Comparison of ENCODE assay signal across 15 cellular contexts in the genomic region with DNA sequence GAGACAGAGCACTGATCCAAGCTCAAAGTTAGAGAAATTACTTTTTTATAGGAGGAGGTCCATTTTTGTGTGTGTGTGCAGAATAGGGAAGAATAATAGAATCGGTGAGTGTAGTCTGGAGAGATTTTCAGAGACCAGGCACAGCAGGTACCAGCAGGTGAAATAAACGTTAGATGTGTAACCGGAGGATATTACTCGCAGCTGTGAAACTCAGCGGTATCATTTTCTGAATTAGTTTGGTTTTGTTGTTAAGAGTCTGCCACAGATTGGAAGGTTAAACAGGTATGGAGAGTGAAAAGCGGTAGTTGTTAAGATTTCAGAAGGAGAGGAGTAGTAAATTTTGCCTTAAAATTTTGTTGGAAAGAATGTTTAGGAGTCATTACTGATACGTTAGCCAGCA.
DNase-seq lines count a peak whose midpoint lies in the region; ATAC-seq and TF ChIP-seq lines count a peak whose summit lies in the region.
"Had no signal": no experiment of that assay in that cellular context is flagged by ENCODE, and none has a peak within 500 bp of the region (broad histone marks: within the 10 kb centered on the region; RNA-seq: fewer than 3 reads in every experiment).

No MANE protein-coding gene starts in this region.

- no peaks in the 10 kb centered on the region for H3K9me3 ChIP-seq in cardiac muscle cell (ENCODE audit: low read depth)
- no peaks in the 10 kb centered on the region for H3K9me3 ChIP-seq in right atrium auricular region
- no peaks in the 10 kb centered on the region for H3K9me3 ChIP-seq in mesenchymal stem cell (ENCODE audit: control insufficient read depth, low read length)
- H3K9me3 ChIP-seq: heart left ventricle, SJSA1, tibial nerve had no signal

- H3K36me3 Mint-ChIP-seq in activated CD8-positive, alpha-beta T cell treated with anti-CD3 and anti-CD28 coated beads, Interleukin-2, amount 10 ng/mL, durations not matched to agents 7 days and 5 days (ENCODE audit: low read depth) = peaks cover 92% of the 10 kb centered on the region
- H3K36me3 Mint-ChIP-seq in immature natural killer cell (peaks cover 34 to 71% (median 61%) of the 10 kb centered on the region in 3 donors), type B pancreatic cell (peaks cover 65% of the 10 kb centered on the region)

- H2BK15ac ChIP-seq in mesenchymal stem cell (ENCODE audit: low read depth, poor library complexity, severe bottlenecking) = no peak overlapping the region

- no peak overlapping the region for H2BK12ac ChIP-seq in mesenchymal stem cell (ENCODE audit: low read length in 2 of 2)

- no peaks in the 10 kb centered on the region for H3K9me3 Mint-ChIP-seq in activated CD8-positive, alpha-beta T cell treated with anti-CD3 and anti-CD28 coated beads, Interleukin-2, amount 10 ng/mL, durations not matched to agents 7 days and 5 days (ENCODE audit: insufficient read depth)
- H3K9me3 Mint-ChIP-seq in immature natural killer cell (no peaks in the 10 kb centered on the region), type B pancreatic cell (no peaks in the 10 kb centered on the region)

- H3K9ac ChIP-seq in mesenchymal stem cell (ENCODE audit: low read length) = no peak overlapping the region

- no peak overlapping the region for H3K4me3 Mint-ChIP-seq in activated CD8-positive, alpha-beta T cell treated with anti-CD3 and anti-CD28 coated beads, Interleukin-2, amount 10 ng/mL, durations not matched to agents 7 days and 5 days
- H3K4me3 Mint-ChIP-seq in immature natural killer cell = no peak overlapping the region
- no peak overlapping the region for H3K4me3 Mint-ChIP-seq in type B pancreatic cell

- H3K4me1 ChIP-seq in cardiac muscle cell (ENCODE audit: low read depth) = peaks cover 2% of the 10 kb centered on the region
- H3K4me1 ChIP-seq in right atrium auricular region = no peaks in the 10 kb centered on the region
- H3K4me1 ChIP-seq in mesenchymal stem cell (ENCODE audit: control insufficient read depth, insufficient read depth, low read depth, low read length) = no peaks in the 10 kb centered on the region
- H3K4me1 ChIP-seq: SJSA1, tibial nerve had no signal

- H3K27ac Mint-ChIP-seq in activated CD8-positive, alpha-beta T cell treated with anti-CD3 and anti-CD28 coated beads, Interleukin-2, amount 10 ng/mL, durations not matched to agents 7 days and 5 days = peak overlapping the region; percentile 0
- H3K27ac Mint-ChIP-seq in immature natural killer cell (peak overlapping the region; percentile 0 to 55 (median 24)), type B pancreatic cell (peak overlapping the region; percentile 2)

- CTCF ChIA-PET in activated CD8-positive, alpha-beta T cell treated with anti-CD3 and anti-CD28 coated beads, Interleukin-2, amount 10 ng/mL, durations not matched to agents 7 days and 5 days (lab: Charles Lee) = interaction anchor here (1.3 to 1.9 kb wide), 3 partner anchors 11 to 222 kb away, joined by 4 to 11 read pairs (median 5); no protein-coding TSS in a partner anchor

- H2BK120ac ChIP-seq in mesenchymal stem cell (ENCODE audit: low read depth, low read length) = no peak overlapping the region

- H3K27me3 ChIP-seq in cardiac muscle cell = no peaks in the 10 kb centered on the region
- no peaks in the 10 kb centered on the region for H3K27me3 ChIP-seq in right atrium auricular region
- no peaks in the 10 kb centered on the region for H3K27me3 ChIP-seq in mesenchymal stem cell (ENCODE audit: control insufficient read depth in 1 of 2, insufficient read depth in 1 of 2, low read length in 2 of 2)
- H3K27me3 ChIP-seq: heart left ventricle, SJSA1, tibial nerve had no signal

- TF ChIP-seq CTCF in cardiac muscle cell (IDR thresholded peaks at IDR 0.05; ENCODE audit: low read depth, low read length) = no peak
- TF ChIP-seq CTCF in right atrium auricular region (IDR thresholded peaks at IDR 0.05) = no peak
- no peak for TF ChIP-seq CTCF in type B pancreatic cell (conservative IDR thresholded peaks at IDR 0.05)

- no peak overlapping the region for H2AK5ac ChIP-seq in mesenchymal stem cell (ENCODE audit: low read length, severe bottlenecking)

- WGBS in mesenchymal stem cell = 95% methylated on average over 7 of the region's 7 CpGs

- peaks cover 88% of the 10 kb centered on the region for H3K36me3 ChIP-seq in cardiac muscle cell
- peaks cover 86% of the 10 kb centered on the region for H3K36me3 ChIP-seq in right atrium auricular region
- peaks cover 46 to 99% of the 10 kb centered on the region in 2 experiments for H3K36me3 ChIP-seq in mesenchymal stem cell (ENCODE audit: control insufficient read depth in 1 of 2, insufficient read depth in 2 of 2, low read depth in 1 of 2, low read length in 2 of 2)

- no peak for ATAC-seq in activated CD8-positive, alpha-beta T cell treated with anti-CD3 and anti-CD28 coated beads, Interleukin-2, amount 10 ng/mL, durations not matched to agents 7 days and 5 days

- H3K23ac ChIP-seq in mesenchymal stem cell (ENCODE audit: low read length in 2 of 2) = no peak overlapping the region

- no peak overlapping the region for H3K4me3 ChIP-seq in cardiac muscle cell
- H3K4me3 ChIP-seq in right atrium auricular region = no peak overlapping the region
- no peak overlapping the region for H3K4me3 ChIP-seq in mesenchymal stem cell (ENCODE audit: insufficient read depth in 1 of 2, low read depth in 1 of 2, low read length in 2 of 2)
- H3K4me3 ChIP-seq: heart left ventricle, SJSA1, tibial nerve had no signal

- DNase-seq in cardiac muscle cell (ENCODE audit: low read depth in 1 of 2, low spot score in 1 of 2) = no peak
- no peak for DNase-seq in right atrium auricular region (ENCODE audit: low spot score)
- no peak for DNase-seq in activated CD8-positive, alpha-beta T cell treated with anti-CD3 and anti-CD28 coated beads, Interleukin-2, amount 10 ng/mL, durations not matched to agents 7 days and 5 days
- DNase-seq in immature natural killer cell = no peak
- DNase-seq in type B pancreatic cell (ENCODE audit: extremely low spot score, unreplicated experiment) = no peak
- no peak for DNase-seq in SK-N-DZ (ENCODE audit: low spot score)
- DNase-seq in mesenchymal stem cell = no peak
- DNase-seq: activated CD4-positive, alpha-beta T cell treated with anti-CD3 and anti-CD28 coated beads for 48 hours; COR-L47; DND-41; heart left ventricle; IMR-90; occipital lobe had no signal

- no peaks in the 10 kb centered on the region for H3K27me3 Mint-ChIP-seq in activated CD8-positive, alpha-beta T cell treated with anti-CD3 and anti-CD28 coated beads, Interleukin-2, amount 10 ng/mL, durations not matched to agents 7 days and 5 days (ENCODE audit: low read depth)
- peaks cover 0 to 7% (median 4%) of the 10 kb centered on the region in 3 donors for H3K27me3 Mint-ChIP-seq in immature natural killer cell (ENCODE audit: low read depth in 3 of 3)
- no peaks in the 10 kb centered on the region for H3K27me3 Mint-ChIP-seq in type B pancreatic cell

- H3K14ac ChIP-seq in mesenchymal stem cell (ENCODE audit: low read length in 2 of 2) = no peak overlapping the region

- no peak overlapping the region for H3K18ac ChIP-seq in mesenchymal stem cell (ENCODE audit: low read depth in 1 of 2, low read length in 2 of 2)

- no peak overlapping the region for H2AFZ ChIP-seq in mesenchymal stem cell (ENCODE audit: low read depth, low read length)

- H3K4me2 ChIP-seq in mesenchymal stem cell (ENCODE audit: low read length, poor library complexity, severe bottlenecking) = no peak overlapping the region

- peaks cover 36% of the 10 kb centered on the region for H3K4me1 Mint-ChIP-seq in activated CD8-positive, alpha-beta T cell treated with anti-CD3 and anti-CD28 coated beads, Interleukin-2, amount 10 ng/mL, durations not matched to agents 7 days and 5 days (ENCODE audit: low read depth)
- H3K4me1 Mint-ChIP-seq in immature natural killer cell = peaks cover 37 to 63% of the 10 kb centered on the region in 2 donors
- no peaks in the 10 kb centered on the region for H3K4me1 Mint-ChIP-seq in type B pancreatic cell (ENCODE audit: unreplicated experiment)

- H4K8ac ChIP-seq in mesenchymal stem cell (ENCODE audit: low read length) = no peak overlapping the region

- no peak overlapping the region for H4K91ac ChIP-seq in mesenchymal stem cell (ENCODE audit: low read length)

- H3K4ac ChIP-seq in mesenchymal stem cell (ENCODE audit: low read depth in 1 of 2, low read length in 2 of 2) = no peak overlapping the region

- H2BK5ac ChIP-seq in mesenchymal stem cell (ENCODE audit: low read depth, low read length, poor library complexity, severe bottlenecking) = no peak overlapping the region

- H3K27ac ChIP-seq in cardiac muscle cell (peak overlapping the region; percentile 35), right atrium auricular region (no peak overlapping the region), mesenchymal stem cell (ENCODE audit: low read length, poor library complexity, severe bottlenecking) (no peak overlapping the region)
- H3K27ac ChIP-seq: SJSA1 had no signal

- POLR2A ChIA-PET in activated CD8-positive, alpha-beta T cell treated with anti-CD3 and anti-CD28 coated beads, Interleukin-2, amount 10 ng/mL, durations not matched to agents 7 days and 5 days (lab: Charles Lee) = interaction anchor here (1.0 kb wide), 1 partner anchor 221 kb away, joined by 3 read pairs; no protein-coding TSS in a partner anchor

- peaks cover 22% of the 10 kb centered on the region for H3K79me1 ChIP-seq in mesenchymal stem cell (replicated peaks; ENCODE audit: low read length, poor library complexity, severe bottlenecking)
